32 cellular contexts compared by ENCODE assay signal in genomic region chr12:123165537-123165936, GRCh38. TPM values are rescaled to one million over a fixed set of nuclear protein-coding genes. Genes with fewer than 3 reads are reported as not detected.
A peak's percentile ranks its signal among the peaks of the same experiment; 100 is the strongest.
DNase-seq lines count a peak whose midpoint lies in the region; ATAC-seq, FAIRE-seq and TF ChIP-seq lines count a peak whose summit lies in the region.
"Had no signal": no experiment of that assay in that cellular context is flagged by ENCODE, and none has a peak within 500 bp of the region (broad histone marks: within the 10 kb centered on the region; RNA-seq: fewer than 3 reads in every experiment).

No MANE protein-coding gene starts in this region.

- H3K27me3 Mint-ChIP-seq in activated T-cell treated with anti-CD3 and anti-CD28 coated beads, Interleukin-2, amount 50 U/mL, for 24 hours: no peaks in the 10 kb centered on the region
- H3K27me3 Mint-ChIP-seq in activated T-cell treated with anti-CD3 and anti-CD28 coated beads, Interleukin-2, amount 50 U/mL, for 4 hours (ENCODE audit: low read depth): no peaks in the 10 kb centered on the region
- H3K27me3 Mint-ChIP-seq: activated naive CD8-positive, alpha-beta T cell treated with anti-CD3 and anti-CD28 coated beads, Interleukin-2, amount 10 ng/mL, durations not matched to agents 7 days and 5 days; naive B cell had no signal

- no peak for TF ChIP-seq POLR2A in H54 (IDR thresholded peaks at IDR 0.05; ENCODE audit: low read depth, low read length)
- no peak for TF ChIP-seq POLR2A in uterus (IDR thresholded peaks at IDR 0.05)

- H3K9me3 ChIP-seq in uterus: no peaks in the 10 kb centered on the region
- H3K9me3 ChIP-seq: ascending aorta, BE2C, esophagus muscularis mucosa, right atrium auricular region, spleen, transverse colon had no signal

- no peaks in the 10 kb centered on the region for H3K9me3 Mint-ChIP-seq in activated T-cell treated with anti-CD3 and anti-CD28 coated beads, Interleukin-2, amount 50 U/mL, for 24 hours
- no peaks in the 10 kb centered on the region for H3K9me3 Mint-ChIP-seq in activated T-cell treated with anti-CD3 and anti-CD28 coated beads, Interleukin-2, amount 50 U/mL, for 4 hours
- H3K9me3 Mint-ChIP-seq: activated naive CD8-positive, alpha-beta T cell treated with anti-CD3 and anti-CD28 coated beads, Interleukin-2, amount 10 ng/mL, durations not matched to agents 7 days and 5 days; activated T-helper 1 cell treated with anti-CD3 and anti-CD28 coated beads, Interleukin-12 subunit alpha, Interleukin-12 subunit beta, Interleukin-2, Interleukin-4 antibody, amounts not matched to agents 30 ng/mL and 10 ng/mL and 1 ng/mL, durations not matched to agents 14 hours and 24 hours and 36 hours; endodermal cell; mesothelial cell of epicardium; naive B cell had no signal

- DNase-seq in activated T-cell treated with anti-CD3 and anti-CD28 coated beads, Interleukin-2, amount 50 U/mL, for 24 hours: no peak
- no peak for DNase-seq in activated T-cell treated with anti-CD3 and anti-CD28 coated beads, Interleukin-2, amount 50 U/mL, for 4 hours
- DNase-seq in NCI-H774 (lab: John Stamatoyannopoulos, UW) (peak; percentile 63), left lobe of liver (ENCODE audit: low spot score) (no peak), renal cortical epithelial cell (ENCODE audit: low read depth) (peak; percentile 43), H54 (ENCODE audit: insufficient read length, low spot score) (no peak), posterior cingulate gyrus (no peak), uterus (no peak)
- DNase-seq: activated CD4-positive, alpha-beta T cell treated with anti-CD3 and anti-CD28 coated beads for 48 hours; activated naive CD8-positive, alpha-beta T cell treated with anti-CD3 and anti-CD28 coated beads, Interleukin-2, amount 10 ng/mL, durations not matched to agents 7 days and 5 days; BE2C; COR-L47; cortex of kidney; DMS79 treated with DMSO at 0.1 percent for 48 hours; endodermal cell; foreskin keratinocyte; GF-D8; left colon; MM.1S; naive B cell; NCI-H2107; NCI-H446; NK-92 treated with Interleukin-12 subunit alpha and Interleukin-12 subunit beta, amount 100 ng/mL, for 24 hours; SHP77; spleen; transverse colon had no signal

- no peaks in the 10 kb centered on the region for H3K36me3 ChIP-seq in uterus

- no peak for TF ChIP-seq CTCF in uterus (IDR thresholded peaks at IDR 0.05)

- intact Hi-C loops in posterior cingulate gyrus (cut with DNase I) (no loop called here), uterus (cut with DNase I; ENCODE audit: low total_unique reads) (no loop called here)

- H3K4me1 Mint-ChIP-seq in activated T-cell treated with anti-CD3 and anti-CD28 coated beads, Interleukin-2, amount 50 U/mL, for 24 hours (ENCODE audit: low read depth): peaks cover 14% of the 10 kb centered on the region
- H3K4me1 Mint-ChIP-seq in activated T-cell treated with anti-CD3 and anti-CD28 coated beads, Interleukin-2, amount 50 U/mL, for 4 hours (ENCODE audit: low read depth): peaks cover 2% of the 10 kb centered on the region

- no peaks in the 10 kb centered on the region for H3K27me3 ChIP-seq in uterus
- H3K27me3 ChIP-seq: ascending aorta, BE2C, esophagus muscularis mucosa, foreskin keratinocyte, right atrium auricular region, spleen, transverse colon had no signal

- H3K27ac Mint-ChIP-seq in activated T-cell treated with anti-CD3 and anti-CD28 coated beads, Interleukin-2, amount 50 U/mL, for 24 hours: peak overlapping the region; percentile 64
- H3K27ac Mint-ChIP-seq: activated naive CD8-positive, alpha-beta T cell treated with anti-CD3 and anti-CD28 coated beads, Interleukin-2, amount 10 ng/mL, durations not matched to agents 7 days and 5 days; activated T-helper 1 cell treated with anti-CD3 and anti-CD28 coated beads, Interleukin-12 subunit alpha, Interleukin-12 subunit beta, Interleukin-2, Interleukin-4 antibody, amounts not matched to agents 30 ng/mL and 10 ng/mL and 1 ng/mL, durations not matched to agents 14 hours and 24 hours and 36 hours; endodermal cell; mesothelial cell of epicardium had no signal

- no peak overlapping the region for H3K27ac ChIP-seq in uterus
- H3K27ac ChIP-seq: ascending aorta, esophagus muscularis mucosa, foreskin keratinocyte, KMS-11, right atrium auricular region, spleen, transverse colon had no signal

- H3K4me3 ChIP-seq in uterus: no peak overlapping the region
- H3K4me3 ChIP-seq: ascending aorta, esophagus muscularis mucosa, right atrium auricular region, spleen, transverse colon had no signal

- H3K4me1 ChIP-seq in uterus: no peaks in the 10 kb centered on the region
- H3K4me1 ChIP-seq: ascending aorta, BE2C, esophagus muscularis mucosa, right atrium auricular region, spleen, transverse colon had no signal

- no peak for FAIRE-seq in H54 (lab: Jason Lieb, UNC)

- no peak for ATAC-seq in activated T-cell treated with anti-CD3 and anti-CD28 coated beads, Interleukin-2, amount 50 U/mL, for 4 hours
- ATAC-seq in left lobe of liver: peak; percentile 55
- ATAC-seq: foreskin keratinocyte, left colon had no signal

- H3K4me3 Mint-ChIP-seq in activated T-cell treated with anti-CD3 and anti-CD28 coated beads, Interleukin-2, amount 50 U/mL, for 24 hours: no peak overlapping the region
- H3K4me3 Mint-ChIP-seq in activated T-cell treated with anti-CD3 and anti-CD28 coated beads, Interleukin-2, amount 50 U/mL, for 4 hours: no peak overlapping the region
- H3K4me3 Mint-ChIP-seq: activated naive CD8-positive, alpha-beta T cell treated with anti-CD3 and anti-CD28 coated beads, Interleukin-2, amount 10 ng/mL, durations not matched to agents 7 days and 5 days; activated T-helper 1 cell treated with anti-CD3 and anti-CD28 coated beads, Interleukin-12 subunit alpha, Interleukin-12 subunit beta, Interleukin-2, Interleukin-4 antibody, amounts not matched to agents 30 ng/mL and 10 ng/mL and 1 ng/mL, durations not matched to agents 14 hours and 24 hours and 36 hours; endodermal cell; mesothelial cell of epicardium; naive B cell had no signal

- H3K36me3 Mint-ChIP-seq in activated T-cell treated with anti-CD3 and anti-CD28 coated beads, Interleukin-2, amount 50 U/mL, for 24 hours (ENCODE audit: low read depth): peaks cover 84% of the 10 kb centered on the region
- peaks cover 22% of the 10 kb centered on the region for H3K36me3 Mint-ChIP-seq in activated T-cell treated with anti-CD3 and anti-CD28 coated beads, Interleukin-2, amount 50 U/mL, for 4 hours (ENCODE audit: insufficient read depth)

RNA-seq across cellular contexts. Expression of gene PITPNM2, which starts 14.6 kb away (rescaled TPM):
- total RNA-seq in activated T-cell treated with anti-CD3 and anti-CD28 coated beads, Interleukin-2, amount 50 U/mL, for 4 hours: 1 to 10 TPM; 7.3 to 9.3 (median 9.2) TPM
- total RNA-seq in left lobe of liver (19.2 TPM), renal cortical epithelial cell (2.4 and 16.5 TPM in 2 replicates), uterus (10 to 100 TPM in 1 of 4 donors, 1 to 10 TPM in 2, under 1 TPM in 1; 0.59 to 35.1 (median 4.2) TPM)

Comparison
In these comparisons a context has a peak if more than half of its experiments do, and no peak if none do; other contexts are left out.
1. DNase-seq: peak in NCI-H774 (single experiment) and renal cortical epithelial cell (single experiment); none in activated T-cell treated with anti-CD3 and anti-CD28 coated beads, Interleukin-2, amount 50 U/mL, for 24 hours (single experiment), activated T-cell treated with anti-CD3 and anti-CD28 coated beads, Interleukin-2, amount 50 U/mL, for 4 hours (single experiment), left lobe of liver (single experiment), H54 (single experiment), posterior cingulate gyrus (0 of 10) and uterus (0 of 2).